In genomic region chrX:68985135-68985725, GRCh38 we compare ENCODE assay signal across 29 cellular contexts.
"Had no signal": no experiment of that assay in that cellular context is flagged by ENCODE, and none has a peak within 500 bp of the region (broad histone marks: within the 10 kb centered on the region; RNA-seq: fewer than 3 reads in every experiment).

No MANE protein-coding gene starts in this region.

- ATAC-seq: gastrocnemius medialis; natural killer cell; pancreas; psoas muscle; stimulated activated memory B cell treated with anti-CD40 and anti-IgM and Interleukin-4, amounts not matched to agents 10 μg/mL and 1 μg/mL and 100 μg/mL, for 72 hours; upper lobe of right lung had no signal

- H3K4me3 ChIP-seq: gastrocnemius medialis, pancreas, psoas muscle, smooth muscle cell, stomach, thyroid gland, upper lobe of right lung had no signal

- H3K9me3 Mint-ChIP-seq: activated T-helper 1 cell treated with anti-CD3 and anti-CD28 coated beads, Interleukin-12 subunit alpha, Interleukin-12 subunit beta, Interleukin-2, Interleukin-4 antibody, amounts not matched to agents 30 ng/mL and 10 ng/mL and 1 ng/mL, durations not matched to agents 14 hours and 24 hours and 36 hours; central memory CD8-positive, alpha-beta T cell; natural killer cell; stimulated activated memory B cell treated with anti-CD40 and anti-IgM and Interleukin-4, amounts not matched to agents 10 μg/mL and 1 μg/mL and 100 μg/mL, for 72 hours; T-helper 2 cell treated with Interferon-gamma antibody and Interleukin-4, amounts not matched to agents 5 μg/mL and 100 μg/mL, for 36 hours had no signal

- H3K27me3 ChIP-seq: gastrocnemius medialis, thyroid gland, upper lobe of right lung had no signal

- H3K4me2 ChIP-seq: smooth muscle cell had no signal

- H3K36me3 Mint-ChIP-seq: natural killer cell; stimulated activated memory B cell treated with anti-CD40 and anti-IgM and Interleukin-4, amounts not matched to agents 10 μg/mL and 1 μg/mL and 100 μg/mL, for 72 hours had no signal

- H3K4me3 Mint-ChIP-seq: activated T-helper 1 cell treated with anti-CD3 and anti-CD28 coated beads, Interleukin-12 subunit alpha, Interleukin-12 subunit beta, Interleukin-2, Interleukin-4 antibody, amounts not matched to agents 30 ng/mL and 10 ng/mL and 1 ng/mL, durations not matched to agents 14 hours and 24 hours and 36 hours; central memory CD8-positive, alpha-beta T cell; dendritic cell treated with granulocyte-macrophage colony-stimulating factor and Interleukin-4, amounts not matched to agents 40 ng/mL and 50 ng/mL, for 4 days; natural killer cell; stimulated activated memory B cell treated with anti-CD40 and anti-IgM and Interleukin-4, amounts not matched to agents 10 μg/mL and 1 μg/mL and 100 μg/mL, for 72 hours; T-helper 2 cell treated with Interferon-gamma antibody and Interleukin-4, amounts not matched to agents 5 μg/mL and 100 μg/mL, for 36 hours had no signal

- H3K4me1 Mint-ChIP-seq: central memory CD8-positive, alpha-beta T cell; natural killer cell; stimulated activated memory B cell treated with anti-CD40 and anti-IgM and Interleukin-4, amounts not matched to agents 10 μg/mL and 1 μg/mL and 100 μg/mL, for 72 hours had no signal

- H3K27me3 Mint-ChIP-seq: central memory CD8-positive, alpha-beta T cell; dendritic cell treated with granulocyte-macrophage colony-stimulating factor and Interleukin-4, amounts not matched to agents 40 ng/mL and 50 ng/mL, for 4 days had no signal

- H3K27ac ChIP-seq: gastrocnemius medialis, pancreas, psoas muscle, stomach, thyroid gland, upper lobe of right lung had no signal

- H3K4me1 ChIP-seq: gastrocnemius medialis, psoas muscle, upper lobe of right lung had no signal

- H3K9me3 ChIP-seq: gastrocnemius medialis, pancreas, psoas muscle, stomach, thyroid gland, upper lobe of right lung had no signal

- H3K27ac Mint-ChIP-seq: activated T-helper 1 cell treated with anti-CD3 and anti-CD28 coated beads, Interleukin-12 subunit alpha, Interleukin-12 subunit beta, Interleukin-2, Interleukin-4 antibody, amounts not matched to agents 30 ng/mL and 10 ng/mL and 1 ng/mL, durations not matched to agents 14 hours and 24 hours and 36 hours; dendritic cell treated with granulocyte-macrophage colony-stimulating factor and Interleukin-4, amounts not matched to agents 40 ng/mL and 50 ng/mL, for 4 days; natural killer cell; stimulated activated memory B cell treated with anti-CD40 and anti-IgM and Interleukin-4, amounts not matched to agents 10 μg/mL and 1 μg/mL and 100 μg/mL, for 72 hours; T-helper 2 cell treated with Interferon-gamma antibody and Interleukin-4, amounts not matched to agents 5 μg/mL and 100 μg/mL, for 36 hours had no signal

- H3K36me3 ChIP-seq: gastrocnemius medialis, pancreas, stomach, thyroid gland, upper lobe of right lung had no signal

- DNase-seq: activated CD4-positive, alpha-beta T cell treated with anti-CD3 and anti-CD28 coated beads for 48 hours; activated CD4-positive, alpha-beta T cell treated with anti-CD3 and anti-CD28 coated beads, Interleukin-2, amount 50 U/mL, for 48 hours; activated CD8-positive, alpha-beta memory T cell treated with anti-CD3 and anti-CD28 coated beads for 24 hours; activated CD8-positive, alpha-beta memory T cell treated with anti-CD3 and anti-CD28 coated beads, Interleukin-2, amount 50 U/mL, for 4 hours; activated gamma-delta T cell treated with Interleukin-2 at 50 U/mL for 16 hours; activated naive CD4-positive, alpha-beta T cell treated with anti-CD3 and anti-CD28 coated beads, Interleukin-2, amount 50 U/mL, for 16 hours; activated T-cell treated with anti-CD3 and anti-CD28 coated beads, Interleukin-2, amount 50 U/mL, for 1 hour; amygdala; effector CD4-positive, alpha-beta T cell; gastrocnemius medialis; glutamatergic neuron; islet precursor cell; mammary epithelial cell; natural killer cell; psoas muscle; stimulated activated CD4-positive, alpha-beta T cell treated with anti-CD3 and anti-CD28 coated beads, Interleukin-1b, Interleukin-23, amount 100 ng/mL, for 48 hours; stimulated activated CD4-positive, alpha-beta T cell treated with anti-CD3 and anti-CD28 coated beads, Interleukin-4, amount 100 ng/mL, for 4 hours; stimulated activated CD8-positive, alpha-beta memory T cell treated with anti-CD3 and anti-CD28 coated beads, Interleukin-4, amount 100 ng/mL, for 48 hours; stomach; T-helper 1 cell; thyroid gland; upper lobe of right lung had no signal
